Comparison of ENCODE assay signal across 1 cellular context in the genomic region with DNA sequence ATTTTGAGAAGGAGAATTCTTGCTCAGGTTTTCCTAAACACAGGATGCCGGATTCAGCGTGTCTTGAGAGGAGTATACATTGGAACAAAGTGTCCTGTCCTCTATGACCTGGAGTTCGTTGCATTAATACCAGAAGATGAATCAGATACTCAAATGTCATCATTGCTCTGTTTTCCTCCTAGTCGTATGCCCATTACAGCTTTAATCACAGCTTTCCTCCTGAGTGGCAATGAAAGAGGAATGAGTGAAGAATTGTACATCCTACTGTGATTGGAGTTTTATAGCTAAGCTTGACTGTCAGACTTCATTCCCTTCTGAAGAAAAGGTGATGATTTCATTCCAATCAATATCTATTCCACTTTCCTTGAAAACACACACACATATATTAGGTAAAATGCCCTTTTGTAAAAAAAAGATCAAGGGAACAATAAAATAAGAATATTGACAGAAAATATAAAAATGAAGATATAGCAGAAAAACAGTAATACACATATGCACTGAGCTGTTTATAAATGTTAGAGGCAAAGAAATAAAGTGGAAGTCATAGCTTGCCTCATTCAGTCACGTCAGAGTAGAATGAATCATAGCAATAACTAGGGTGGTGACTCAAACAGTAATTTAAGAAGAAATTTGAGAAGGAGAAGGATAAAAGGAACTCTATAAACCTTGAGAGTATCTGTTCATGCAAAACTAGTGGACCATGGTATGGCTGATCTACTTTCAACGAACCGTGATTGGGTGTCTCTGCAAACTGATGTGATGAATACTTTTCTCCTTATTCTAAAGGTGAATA.
A peak's percentile ranks its signal among the peaks of the same experiment; 100 is the strongest.
TF ChIP-seq lines count a peak whose summit lies in the region.

No MANE protein-coding gene starts in this region.

TF ChIP-seq in HEK293, 187 proteins besides CTCF, POLR2A, EP300 and RAD21 (continued from another document and continues in another):
- TF ChIP-seq, protein P1, sequence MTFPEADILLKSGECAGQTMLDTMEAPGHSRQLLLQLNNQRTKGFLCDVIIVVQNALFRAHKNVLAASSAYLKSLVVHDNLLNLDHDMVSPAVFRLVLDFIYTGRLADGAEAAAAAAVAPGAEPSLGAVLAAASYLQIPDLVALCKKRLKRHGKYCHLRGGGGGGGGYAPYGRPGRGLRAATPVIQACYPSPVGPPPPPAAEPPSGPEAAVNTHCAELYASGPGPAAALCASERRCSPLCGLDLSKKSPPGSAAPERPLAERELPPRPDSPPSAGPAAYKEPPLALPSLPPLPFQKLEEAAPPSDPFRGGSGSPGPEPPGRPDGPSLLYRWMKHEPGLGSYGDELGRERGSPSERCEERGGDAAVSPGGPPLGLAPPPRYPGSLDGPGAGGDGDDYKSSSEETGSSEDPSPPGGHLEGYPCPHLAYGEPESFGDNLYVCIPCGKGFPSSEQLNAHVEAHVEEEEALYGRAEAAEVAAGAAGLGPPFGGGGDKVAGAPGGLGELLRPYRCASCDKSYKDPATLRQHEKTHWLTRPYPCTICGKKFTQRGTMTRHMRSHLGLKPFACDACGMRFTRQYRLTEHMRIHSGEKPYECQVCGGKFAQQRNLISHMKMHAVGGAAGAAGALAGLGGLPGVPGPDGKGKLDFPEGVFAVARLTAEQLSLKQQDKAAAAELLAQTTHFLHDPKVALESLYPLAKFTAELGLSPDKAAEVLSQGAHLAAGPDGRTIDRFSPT (tag by site-specific recombination; IDR thresholded peaks at IDR 0.05), result peak; percentile 70
- TF ChIP-seq ZNF394 (tag by site-specific recombination; IDR thresholded peaks at IDR 0.05; ENCODE audit: borderline replicate concordance) (peak; percentile 81), ZNF558 (tag by site-specific recombination; IDR thresholded peaks at IDR 0.05) (peak; percentile 58; the same call in 1 of the 2 replicates), KLF8 (tag by site-specific recombination; IDR thresholded peaks at IDR 0.05) (0 out of 2 replicates have a peak, but pooled peaks have one; percentile 24), ZNF121 (tag by site-specific recombination; IDR thresholded peaks at IDR 0.05) (no peak), ZBTB8A (tag by site-specific recombination; IDR thresholded peaks at IDR 0.05) (no peak), ZBTB21 (tag by site-specific recombination; IDR thresholded peaks at IDR 0.05) (peak; percentile 83), ZNF571 (tag by site-specific recombination; IDR thresholded peaks at IDR 0.05) (no peak), ZNF266 (tag by site-specific recombination; IDR thresholded peaks at IDR 0.05; ENCODE audit: low read depth) (no peak), BCL11B (tag by site-specific recombination; IDR thresholded peaks at IDR 0.05; ENCODE audit: low read depth) (no peak), SETDB1 (IDR thresholded peaks at IDR 0.05; ENCODE audit: insufficient read length, low read length) (no peak), ZNF423 (tag by site-specific recombination; IDR thresholded peaks at IDR 0.05) (no peak), GLIS1 (tag by site-specific recombination; IDR thresholded peaks at IDR 0.05) (no peak), ZNF560 (tag by site-specific recombination; IDR thresholded peaks at IDR 0.05; ENCODE audit: borderline replicate concordance) (no peak), ZNF610 (tag by site-specific recombination; IDR thresholded peaks at IDR 0.05; ENCODE audit: borderline replicate concordance) (no peak), OVOL3 (tag by site-specific recombination; IDR thresholded peaks at IDR 0.05) (no peak), ZNF350 (tag by site-specific recombination; IDR thresholded peaks at IDR 0.05) (no peak), ZNF366 (tag by site-specific recombination; conservative IDR thresholded peaks at IDR 0.05) (peak; percentile 9; the same call in 1 of the 2 replicates), ZNF596 (tag by site-specific recombination; IDR thresholded peaks at IDR 0.05) (no peak), ZNF629 (tag by site-specific recombination; IDR thresholded peaks at IDR 0.05) (peak; percentile 92), ZSCAN23 (tag by site-specific recombination; IDR thresholded peaks at IDR 0.05) (no peak), ZNF10 (tag by site-specific recombination; IDR thresholded peaks at IDR 0.05) (no peak), WT1 (tag by site-specific recombination; IDR thresholded peaks at IDR 0.05) (no peak), IKZF3 (tag by site-specific recombination; IDR thresholded peaks at IDR 0.05) (no peak), ZFP41 (tag by site-specific recombination; IDR thresholded peaks at IDR 0.05; ENCODE audit: borderline replicate concordance) (no peak), ZBTB17 (tag by site-specific recombination; IDR thresholded peaks at IDR 0.05) (no peak), ZNF621 (tag by site-specific recombination; IDR thresholded peaks at IDR 0.05) (no peak), ZNF549 (tag by site-specific recombination; IDR thresholded peaks at IDR 0.05) (no peak), ZSCAN30 (tag by site-specific recombination; IDR thresholded peaks at IDR 0.05) (no peak), TCF7L2 (IDR thresholded peaks at IDR 0.05; ENCODE audit: borderline replicate concordance, low read depth, low read length) (no peak), HOXA7 (CRISPR knock-in tag; IDR thresholded peaks at IDR 0.05; ENCODE audit: borderline replicate concordance) (no peak)
- TF ChIP-seq, protein P2, sequence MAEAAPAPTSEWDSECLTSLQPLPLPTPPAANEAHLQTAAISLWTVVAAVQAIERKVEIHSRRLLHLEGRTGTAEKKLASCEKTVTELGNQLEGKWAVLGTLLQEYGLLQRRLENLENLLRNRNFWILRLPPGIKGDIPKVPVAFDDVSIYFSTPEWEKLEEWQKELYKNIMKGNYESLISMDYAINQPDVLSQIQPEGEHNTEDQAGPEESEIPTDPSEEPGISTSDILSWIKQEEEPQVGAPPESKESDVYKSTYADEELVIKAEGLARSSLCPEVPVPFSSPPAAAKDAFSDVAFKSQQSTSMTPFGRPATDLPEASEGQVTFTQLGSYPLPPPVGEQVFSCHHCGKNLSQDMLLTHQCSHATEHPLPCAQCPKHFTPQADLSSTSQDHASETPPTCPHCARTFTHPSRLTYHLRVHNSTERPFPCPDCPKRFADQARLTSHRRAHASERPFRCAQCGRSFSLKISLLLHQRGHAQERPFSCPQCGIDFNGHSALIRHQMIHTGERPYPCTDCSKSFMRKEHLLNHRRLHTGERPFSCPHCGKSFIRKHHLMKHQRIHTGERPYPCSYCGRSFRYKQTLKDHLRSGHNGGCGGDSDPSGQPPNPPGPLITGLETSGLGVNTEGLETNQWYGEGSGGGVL (tag by site-specific recombination; IDR thresholded peaks at IDR 0.05), result no peak
- TF ChIP-seq, protein P3, sequence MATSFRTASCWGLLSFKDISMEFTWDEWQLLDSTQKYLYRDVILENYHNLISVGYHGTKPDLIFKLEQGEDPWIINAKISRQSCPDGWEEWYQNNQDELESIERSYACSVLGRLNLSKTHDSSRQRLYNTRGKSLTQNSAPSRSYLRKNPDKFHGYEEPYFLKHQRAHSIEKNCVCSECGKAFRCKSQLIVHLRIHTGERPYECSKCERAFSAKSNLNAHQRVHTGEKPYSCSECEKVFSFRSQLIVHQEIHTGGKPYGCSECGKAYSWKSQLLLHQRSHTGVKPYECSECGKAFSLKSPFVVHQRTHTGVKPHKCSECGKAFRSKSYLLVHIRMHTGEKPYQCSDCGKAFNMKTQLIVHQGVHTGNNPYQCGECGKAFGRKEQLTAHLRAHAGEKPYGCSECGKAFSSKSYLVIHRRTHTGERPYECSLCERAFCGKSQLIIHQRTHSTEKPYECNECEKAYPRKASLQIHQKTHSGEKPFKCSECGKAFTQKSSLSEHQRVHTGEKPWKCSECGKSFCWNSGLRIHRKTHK (tag by site-specific recombination; IDR thresholded peaks at IDR 0.05), result no peak
- TF ChIP-seq, protein P4, sequence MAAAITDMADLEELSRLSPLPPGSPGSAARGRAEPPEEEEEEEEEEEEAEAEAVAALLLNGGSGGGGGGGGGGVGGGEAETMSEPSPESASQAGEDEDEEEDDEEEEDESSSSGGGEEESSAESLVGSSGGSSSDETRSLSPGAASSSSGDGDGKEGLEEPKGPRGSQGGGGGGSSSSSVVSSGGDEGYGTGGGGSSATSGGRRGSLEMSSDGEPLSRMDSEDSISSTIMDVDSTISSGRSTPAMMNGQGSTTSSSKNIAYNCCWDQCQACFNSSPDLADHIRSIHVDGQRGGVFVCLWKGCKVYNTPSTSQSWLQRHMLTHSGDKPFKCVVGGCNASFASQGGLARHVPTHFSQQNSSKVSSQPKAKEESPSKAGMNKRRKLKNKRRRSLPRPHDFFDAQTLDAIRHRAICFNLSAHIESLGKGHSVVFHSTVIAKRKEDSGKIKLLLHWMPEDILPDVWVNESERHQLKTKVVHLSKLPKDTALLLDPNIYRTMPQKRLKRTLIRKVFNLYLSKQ (tag by site-specific recombination; IDR thresholded peaks at IDR 0.05; ENCODE audit: borderline replicate concordance), result no peak
- TF ChIP-seq, protein P5, sequence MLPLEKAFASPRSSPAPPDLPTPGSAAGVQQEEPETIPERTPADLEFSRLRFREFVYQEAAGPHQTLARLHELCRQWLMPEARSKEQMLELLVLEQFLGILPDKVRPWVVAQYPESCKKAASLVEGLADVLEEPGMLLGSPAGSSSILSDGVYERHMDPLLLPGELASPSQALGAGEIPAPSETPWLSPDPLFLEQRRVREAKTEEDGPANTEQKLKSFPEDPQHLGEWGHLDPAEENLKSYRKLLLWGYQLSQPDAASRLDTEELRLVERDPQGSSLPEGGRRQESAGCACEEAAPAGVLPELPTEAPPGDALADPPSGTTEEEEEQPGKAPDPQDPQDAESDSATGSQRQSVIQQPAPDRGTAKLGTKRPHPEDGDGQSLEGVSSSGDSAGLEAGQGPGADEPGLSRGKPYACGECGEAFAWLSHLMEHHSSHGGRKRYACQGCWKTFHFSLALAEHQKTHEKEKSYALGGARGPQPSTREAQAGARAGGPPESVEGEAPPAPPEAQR (tag by site-specific recombination; IDR thresholded peaks at IDR 0.05), result no peak
- TF ChIP-seq, protein P6, sequence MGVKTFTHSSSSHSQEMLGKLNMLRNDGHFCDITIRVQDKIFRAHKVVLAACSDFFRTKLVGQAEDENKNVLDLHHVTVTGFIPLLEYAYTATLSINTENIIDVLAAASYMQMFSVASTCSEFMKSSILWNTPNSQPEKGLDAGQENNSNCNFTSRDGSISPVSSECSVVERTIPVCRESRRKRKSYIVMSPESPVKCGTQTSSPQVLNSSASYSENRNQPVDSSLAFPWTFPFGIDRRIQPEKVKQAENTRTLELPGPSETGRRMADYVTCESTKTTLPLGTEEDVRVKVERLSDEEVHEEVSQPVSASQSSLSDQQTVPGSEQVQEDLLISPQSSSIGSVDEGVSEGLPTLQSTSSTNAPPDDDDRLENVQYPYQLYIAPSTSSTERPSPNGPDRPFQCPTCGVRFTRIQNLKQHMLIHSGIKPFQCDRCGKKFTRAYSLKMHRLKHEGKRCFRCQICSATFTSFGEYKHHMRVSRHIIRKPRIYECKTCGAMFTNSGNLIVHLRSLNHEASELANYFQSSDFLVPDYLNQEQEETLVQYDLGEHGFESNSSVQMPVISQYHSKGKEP (tag by site-specific recombination; IDR thresholded peaks at IDR 0.05), result no peak
- TF ChIP-seq, protein P7, sequence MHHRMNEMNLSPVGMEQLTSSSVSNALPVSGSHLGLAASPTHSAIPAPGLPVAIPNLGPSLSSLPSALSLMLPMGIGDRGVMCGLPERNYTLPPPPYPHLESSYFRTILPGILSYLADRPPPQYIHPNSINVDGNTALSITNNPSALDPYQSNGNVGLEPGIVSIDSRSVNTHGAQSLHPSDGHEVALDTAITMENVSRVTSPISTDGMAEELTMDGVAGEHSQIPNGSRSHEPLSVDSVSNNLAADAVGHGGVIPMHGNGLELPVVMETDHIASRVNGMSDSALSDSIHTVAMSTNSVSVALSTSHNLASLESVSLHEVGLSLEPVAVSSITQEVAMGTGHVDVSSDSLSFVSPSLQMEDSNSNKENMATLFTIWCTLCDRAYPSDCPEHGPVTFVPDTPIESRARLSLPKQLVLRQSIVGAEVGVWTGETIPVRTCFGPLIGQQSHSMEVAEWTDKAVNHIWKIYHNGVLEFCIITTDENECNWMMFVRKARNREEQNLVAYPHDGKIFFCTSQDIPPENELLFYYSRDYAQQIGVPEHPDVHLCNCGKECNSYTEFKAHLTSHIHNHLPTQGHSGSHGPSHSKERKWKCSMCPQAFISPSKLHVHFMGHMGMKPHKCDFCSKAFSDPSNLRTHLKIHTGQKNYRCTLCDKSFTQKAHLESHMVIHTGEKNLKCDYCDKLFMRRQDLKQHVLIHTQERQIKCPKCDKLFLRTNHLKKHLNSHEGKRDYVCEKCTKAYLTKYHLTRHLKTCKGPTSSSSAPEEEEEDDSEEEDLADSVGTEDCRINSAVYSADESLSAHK (tag by site-specific recombination; IDR thresholded peaks at IDR 0.05), result no peak
- TF ChIP-seq, protein P8, sequence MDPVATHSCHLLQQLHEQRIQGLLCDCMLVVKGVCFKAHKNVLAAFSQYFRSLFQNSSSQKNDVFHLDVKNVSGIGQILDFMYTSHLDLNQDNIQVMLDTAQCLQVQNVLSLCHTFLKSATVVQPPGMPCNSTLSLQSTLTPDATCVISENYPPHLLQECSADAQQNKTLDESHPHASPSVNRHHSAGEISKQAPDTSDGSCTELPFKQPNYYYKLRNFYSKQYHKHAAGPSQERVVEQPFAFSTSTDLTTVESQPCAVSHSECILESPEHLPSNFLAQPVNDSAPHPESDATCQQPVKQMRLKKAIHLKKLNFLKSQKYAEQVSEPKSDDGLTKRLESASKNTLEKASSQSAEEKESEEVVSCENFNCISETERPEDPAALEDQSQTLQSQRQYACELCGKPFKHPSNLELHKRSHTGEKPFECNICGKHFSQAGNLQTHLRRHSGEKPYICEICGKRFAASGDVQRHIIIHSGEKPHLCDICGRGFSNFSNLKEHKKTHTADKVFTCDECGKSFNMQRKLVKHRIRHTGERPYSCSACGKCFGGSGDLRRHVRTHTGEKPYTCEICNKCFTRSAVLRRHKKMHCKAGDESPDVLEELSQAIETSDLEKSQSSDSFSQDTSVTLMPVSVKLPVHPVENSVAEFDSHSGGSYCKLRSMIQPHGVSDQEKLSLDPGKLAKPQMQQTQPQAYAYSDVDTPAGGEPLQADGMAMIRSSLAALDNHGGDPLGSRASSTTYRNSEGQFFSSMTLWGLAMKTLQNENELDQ (tag by site-specific recombination; IDR thresholded peaks at IDR 0.05; ENCODE audit: low read depth), result no peak
- TF ChIP-seq, protein P9, sequence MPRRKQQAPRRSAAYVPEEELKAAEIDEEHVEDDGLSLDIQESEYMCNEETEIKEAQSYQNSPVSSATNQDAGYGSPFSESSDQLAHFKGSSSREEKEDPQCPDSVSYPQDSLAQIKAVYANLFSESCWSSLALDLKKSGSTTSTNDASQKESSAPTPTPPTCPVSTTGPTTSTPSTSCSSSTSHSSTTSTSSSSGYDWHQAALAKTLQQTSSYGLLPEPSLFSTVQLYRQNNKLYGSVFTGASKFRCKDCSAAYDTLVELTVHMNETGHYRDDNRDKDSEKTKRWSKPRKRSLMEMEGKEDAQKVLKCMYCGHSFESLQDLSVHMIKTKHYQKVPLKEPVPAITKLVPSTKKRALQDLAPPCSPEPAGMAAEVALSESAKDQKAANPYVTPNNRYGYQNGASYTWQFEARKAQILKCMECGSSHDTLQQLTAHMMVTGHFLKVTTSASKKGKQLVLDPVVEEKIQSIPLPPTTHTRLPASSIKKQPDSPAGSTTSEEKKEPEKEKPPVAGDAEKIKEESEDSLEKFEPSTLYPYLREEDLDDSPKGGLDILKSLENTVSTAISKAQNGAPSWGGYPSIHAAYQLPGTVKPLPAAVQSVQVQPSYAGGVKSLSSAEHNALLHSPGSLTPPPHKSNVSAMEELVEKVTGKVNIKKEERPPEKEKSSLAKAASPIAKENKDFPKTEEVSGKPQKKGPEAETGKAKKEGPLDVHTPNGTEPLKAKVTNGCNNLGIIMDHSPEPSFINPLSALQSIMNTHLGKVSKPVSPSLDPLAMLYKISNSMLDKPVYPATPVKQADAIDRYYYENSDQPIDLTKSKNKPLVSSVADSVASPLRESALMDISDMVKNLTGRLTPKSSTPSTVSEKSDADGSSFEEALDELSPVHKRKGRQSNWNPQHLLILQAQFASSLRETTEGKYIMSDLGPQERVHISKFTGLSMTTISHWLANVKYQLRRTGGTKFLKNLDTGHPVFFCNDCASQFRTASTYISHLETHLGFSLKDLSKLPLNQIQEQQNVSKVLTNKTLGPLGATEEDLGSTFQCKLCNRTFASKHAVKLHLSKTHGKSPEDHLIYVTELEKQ (tag by site-specific recombination; IDR thresholded peaks at IDR 0.05; ENCODE audit: borderline replicate concordance), result no peak
